10 cellular contexts compared by ENCODE assay signal in the genomic region with DNA sequence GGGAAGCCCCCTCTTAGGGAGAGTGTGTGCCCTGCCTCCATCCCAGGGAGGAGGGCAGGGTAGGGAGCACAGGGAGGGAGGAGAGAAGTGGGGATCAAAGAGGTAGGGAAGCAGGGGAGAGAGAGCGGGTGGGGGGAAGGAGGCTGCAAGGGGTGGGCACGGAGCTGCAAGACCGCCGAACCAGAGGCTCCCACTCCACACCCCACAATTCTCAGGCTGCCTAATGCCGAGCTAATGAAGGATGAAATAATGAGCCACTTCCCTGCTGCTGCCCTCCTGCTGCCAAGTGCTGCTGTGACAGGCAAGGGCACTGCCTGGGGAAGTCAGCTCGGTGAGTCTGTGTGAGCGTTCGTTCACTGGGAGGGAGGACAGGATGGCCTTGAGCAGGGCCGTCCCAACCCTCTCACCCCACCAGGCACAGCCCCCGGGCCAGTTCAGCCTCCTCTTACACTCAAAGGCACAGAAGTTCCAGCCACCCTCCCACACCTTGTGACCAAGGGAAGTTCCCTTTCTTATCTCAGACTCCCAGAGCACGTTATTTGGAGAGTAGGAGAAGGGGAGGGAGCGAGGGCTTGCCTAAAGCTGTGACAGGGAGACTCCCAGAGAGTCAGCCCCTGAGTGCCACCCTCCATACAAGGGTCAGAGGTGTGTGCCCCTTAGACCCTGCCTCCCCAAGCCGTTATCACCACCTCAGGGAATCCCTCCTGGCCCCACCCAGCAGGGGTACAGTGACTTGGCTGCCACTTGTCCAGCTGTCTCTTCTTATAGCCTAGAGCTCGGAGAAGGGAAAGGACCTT. TPM values are rescaled to one million over a fixed set of nuclear protein-coding genes. Genes with fewer than 3 reads are reported as not detected.
DNase-seq lines count a peak whose midpoint lies in the region; ATAC-seq and TF ChIP-seq lines count a peak whose summit lies in the region.
"Had no signal": no experiment of that assay in that cellular context is flagged by ENCODE, and none has a peak within 500 bp of the region (broad histone marks: within the 10 kb centered on the region; RNA-seq: fewer than 3 reads in every experiment).

No MANE protein-coding gene starts in this region.

- TF ChIP-seq EP300 in ovary (IDR thresholded peaks at IDR 0.05): no peak

- H3K9me3 ChIP-seq in OCI-LY7 (ENCODE audit: low read length) (no peaks in the 10 kb centered on the region), ovary (no peaks in the 10 kb centered on the region), ascending aorta (no peaks in the 10 kb centered on the region), T-helper 17 cell (ENCODE audit: control insufficient read depth, low read length, poor library complexity, severe bottlenecking) (no peaks in the 10 kb centered on the region)

- no TSS peak for BruUV-seq in OCI-LY7 (replicated peaks; lab: Mats Ljungman, UMichigan)

- no peaks in the 10 kb centered on the region for H3K4me1 ChIP-seq in OCI-LY7 (ENCODE audit: insufficient read depth, low read length, poor library complexity, severe bottlenecking)
- peaks cover 19% of the 10 kb centered on the region for H3K4me1 ChIP-seq in ovary (ENCODE audit: insufficient read depth)
- no peaks in the 10 kb centered on the region for H3K4me1 ChIP-seq in ascending aorta

- no peaks in the 10 kb centered on the region for H3K36me3 Mint-ChIP-seq in T-helper 17 cell (ENCODE audit: low read depth)

- no peaks in the 10 kb centered on the region for H3K27me3 Mint-ChIP-seq in T-helper 17 cell
- H3K27me3 Mint-ChIP-seq: naive thymus-derived CD8-positive, alpha-beta T cell had no signal

- POLR2A ChIA-PET in OCI-LY7 (lab: Charles Lee): no interaction called here

- H3K27ac Mint-ChIP-seq in T-helper 17 cell: no peak overlapping the region

- H3K27me3 ChIP-seq in ovary (no peaks in the 10 kb centered on the region), ascending aorta (no peaks in the 10 kb centered on the region)

- H4K20me1 ChIP-seq in OCI-LY7 (ENCODE audit: insufficient read depth, low read length): no peaks in the 10 kb centered on the region

- no peak for TF ChIP-seq CTCF in OCI-LY7 (conservative IDR thresholded peaks at IDR 0.05; ENCODE audit: low read length)
- no peak for TF ChIP-seq CTCF in ovary (IDR thresholded peaks at IDR 0.05)
- peak in 1 of 3 experiments; percentile 12 for TF ChIP-seq CTCF in ascending aorta (IDR thresholded peaks at IDR 0.05)

- H3K27ac ChIP-seq in OCI-LY7 (ENCODE audit: low read depth, low read length, poor library complexity, severe bottlenecking) (no peak overlapping the region), ovary (peak overlapping the region; percentile 32 to 69), ascending aorta (no peak overlapping the region)
- H3K27ac ChIP-seq: 22Rv1 had no signal

- DNase-seq in DMS 273 (lab: John Stamatoyannopoulos, UW; ENCODE audit: unreplicated experiment) (peak; percentile 74), DMS 273 treated with DMSO at 0.1 percent for 48 hours (lab: John Stamatoyannopoulos, UW) (no peak), OCI-LY7 (ENCODE audit: low spot score) (peak; percentile 17), glomerular visceral epithelial cell (ENCODE audit: extremely low spot score) (peak; percentile 39), ovary (peak; percentile 76 to 86 (median 80)), ascending aorta (ENCODE audit: low spot score in 2 of 2) (no peak), T-helper 17 cell (no peak)
- DNase-seq: naive thymus-derived CD8-positive, alpha-beta T cell had no signal

- CTCF ChIA-PET in OCI-LY7 (lab: Charles Lee; ENCODE audit: unreplicated experiment): no interaction called here

- no peak for TF ChIP-seq POLR2A in ovary (IDR thresholded peaks at IDR 0.05)

- H3K36me3 ChIP-seq in OCI-LY7 (ENCODE audit: insufficient read depth, low read length): no peaks in the 10 kb centered on the region
- H3K36me3 ChIP-seq in ovary: no peaks in the 10 kb centered on the region
- no peaks in the 10 kb centered on the region for H3K36me3 ChIP-seq in ascending aorta

- 9 to 12% (median 11%) methylated on average over 14 of the region's 14 CpGs for WGBS in ovary, 3 donors

- H3K4me2 ChIP-seq in OCI-LY7 (ENCODE audit: low read length): no peak overlapping the region

- peaks cover 14% of the 10 kb centered on the region for H3K4me1 Mint-ChIP-seq in T-helper 17 cell

- no peaks in the 10 kb centered on the region for H3K79me2 ChIP-seq in OCI-LY7 (ENCODE audit: insufficient read depth, low read depth, low read length)

- H2AFZ ChIP-seq in OCI-LY7 (ENCODE audit: low read length): no peak overlapping the region

- intact Hi-C loops in OCI-LY7 (cut with micrococcal nuclease; ENCODE audit: unreplicated experiment): no loop called here
- intact Hi-C loops in ovary (cut with DNase I): no loop called here
- intact Hi-C loops in ascending aorta (cut with DNase I): no loop called here

- no peaks in the 10 kb centered on the region for H3K9me2 ChIP-seq in OCI-LY7 (ENCODE audit: insufficient read depth, low read length)

- H3K4me3 ChIP-seq in OCI-LY7 (ENCODE audit: low read depth, low read length, poor library complexity, severe bottlenecking): no peak overlapping the region
- H3K4me3 ChIP-seq in ovary: no peak overlapping the region
- no peak overlapping the region for H3K4me3 ChIP-seq in ascending aorta

- ATAC-seq in GM21526 (IDR thresholded peaks at IDR 0.05; ENCODE audit: low FRiP score, unreplicated experiment) (no peak), T-helper 17 cell (no peak)

- no peak overlapping the region for H3K4me3 Mint-ChIP-seq in T-helper 17 cell

RNA-seq across cellular contexts. Expression of gene GLYCTK, which starts 12.4 kb away (rescaled TPM):
- total RNA-seq in OCI-LY7 (2014; rRNA removed; shearing (Covaris generic)): 24.5 and 28.1 TPM in 2 replicates
- 28.6 and 29.6 TPM in 2 replicates for total RNA-seq in OCI-LY7 (2022)
- 10 to 100 TPM in 1 of 7 donors, 1 to 10 TPM in 6; 3.7 to 12.2 (median 6.2) TPM for total RNA-seq in ovary
- 1 to 10 TPM in 1 of 2 donors, under 1 TPM in 1; 0.83 to 6.8 TPM for polyA plus RNA-seq in ovary
- 15.5 TPM for total RNA-seq in ascending aorta
- 10 to 100 TPM; 30.6 to 42.2 TPM for total RNA-seq in T-helper 17 cell

RNA-seq across cellular contexts. Expression of gene DNAH1, which starts 16.1 kb away (rescaled TPM):
- 14.2 and 18.3 TPM in 2 replicates for total RNA-seq in OCI-LY7 (2014; rRNA removed; shearing (Covaris generic))
- total RNA-seq in OCI-LY7 (2022) (5.8 and 10.5 TPM in 2 replicates), ovary (10 to 100 TPM in 2 of 7 donors, 1 to 10 TPM in 5; 5.0 to 15.7 (median 7.8) TPM), ascending aorta (7.6 TPM), T-helper 17 cell (10 to 100 TPM; 50.3 to 58.5 TPM)
- polyA plus RNA-seq in ovary: 1 to 10 TPM; 3.1 to 3.9 TPM

RNA-seq across cellular contexts. Expression of gene WDR82, which starts 21.6 kb away (rescaled TPM):
- 27.8 and 38.5 TPM in 2 replicates for total RNA-seq in OCI-LY7 (2014; rRNA removed; shearing (Covaris generic))
- total RNA-seq in OCI-LY7 (2022) (66.2 and 67.9 TPM in 2 replicates), ovary (100 to 1,000 TPM in 2 of 7 donors, 10 to 100 TPM in 5; 36.4 to 104 (median 95.2) TPM), ascending aorta (42.0 TPM), T-helper 17 cell (100 to 1,000 TPM; 109 to 114 TPM)
- polyA plus RNA-seq in ovary: 100 to 1,000 TPM in 1 of 2 donors, 10 to 100 TPM in 1; 55.3 to 110 TPM

RNA-seq across cellular contexts. Expression of gene PPM1M, which starts 54.5 kb away (rescaled TPM):
- 1.1 and 4.4 TPM in 2 replicates for total RNA-seq in OCI-LY7 (2014; rRNA removed; shearing (Covaris generic))
- total RNA-seq in OCI-LY7 (2022) (13.8 and 15.6 TPM in 2 replicates), ovary (10 to 100 TPM; 15.4 to 32.4 (median 23.4) TPM), ascending aorta (20.3 TPM), T-helper 17 cell (10 to 100 TPM; 43.9 to 58.0 TPM)
- 10 to 100 TPM; 25.7 to 48.4 TPM for polyA plus RNA-seq in ovary

Comparison
In these comparisons a context has a peak if more than half of its experiments do, and no peak if none do; other contexts are left out.
1. DNase-seq: peak in DMS 273 (single experiment), OCI-LY7 (single experiment), glomerular visceral epithelial cell (single experiment) and ovary (5 of 5); none in DMS 273 treated with DMSO at 0.1 percent for 48 hours (single experiment), ascending aorta (0 of 2) and T-helper 17 cell (0 of 3).
2. H3K27ac ChIP-seq: peak in ovary (2 of 2); none in OCI-LY7 (single experiment) and ascending aorta (0 of 2).